Comparison of ENCODE assay signal across 24 cellular contexts in genomic region chr2:46973687-46974086, GRCh38. TPM values are rescaled to one million over a fixed set of nuclear protein-coding genes. Genes with fewer than 3 reads are reported as not detected.
A peak's percentile ranks its signal among the peaks of the same experiment; 100 is the strongest.
DNase-seq lines count a peak whose midpoint lies in the region; ATAC-seq and TF ChIP-seq lines count a peak whose summit lies in the region.
"Had no signal": no experiment of that assay in that cellular context is flagged by ENCODE, and none has a peak within 500 bp of the region (broad histone marks: within the 10 kb centered on the region; RNA-seq: fewer than 3 reads in every experiment).

No MANE protein-coding gene starts in this region.

- no peaks in the 10 kb centered on the region for H3F3A ChIP-seq in neural progenitor cell (ENCODE audit: low read depth)

- H3K27ac Mint-ChIP-seq in HFFc6 (0 out of 2 replicates have a peak overlapping the region, but pooled peaks have one; percentile 49), T-helper 17 cell (peak overlapping the region; percentile 67), neural progenitor cell (peak overlapping the region; percentile 42), endothelial cell (ENCODE audit: unreplicated experiment) (no peak overlapping the region)
- H3K27ac Mint-ChIP-seq: activated naive CD8-positive, alpha-beta T cell treated with anti-CD3 and anti-CD28 coated beads, Interleukin-2, amount 50 U/mL, for 24 hours; endodermal cell had no signal

- peak overlapping the region; percentile 8; the same call in 1 of the 2 replicates for H3K9ac ChIP-seq in BLaER1
- no peak overlapping the region for H3K9ac ChIP-seq in neural progenitor cell

- H3K4me2 ChIP-seq in BLaER1 (peak overlapping the region; percentile 90), neural progenitor cell (no peak overlapping the region)

- no peak overlapping the region for H2AFZ ChIP-seq in neural progenitor cell (replicated peaks)

- peaks cover 68% of the 10 kb centered on the region for H4K20me1 ChIP-seq in BLaER1
- H4K20me1 ChIP-seq in neural progenitor cell (ENCODE audit: low read depth) = no peaks in the 10 kb centered on the region

- no peak for ATAC-seq in T-helper 17 cell
- ATAC-seq: activated naive CD8-positive, alpha-beta T cell treated with anti-CD3 and anti-CD28 coated beads, Interleukin-2, amount 50 U/mL, for 24 hours; activated T-cell treated with anti-CD3 and anti-CD28 coated beads, Interleukin-2, amount 50 U/mL, for 4 hours; esophagus mucosa; left lung; right cardiac atrium had no signal

- no peaks in the 10 kb centered on the region for H3K9me3 Mint-ChIP-seq in HFFc6
- no peaks in the 10 kb centered on the region for H3K9me3 Mint-ChIP-seq in neural progenitor cell
- H3K9me3 Mint-ChIP-seq in endothelial cell (ENCODE audit: unreplicated experiment) = no peaks in the 10 kb centered on the region
- H3K9me3 Mint-ChIP-seq: activated CD4-positive, alpha-beta T cell treated with anti-CD3 and anti-CD28 coated beads, Interleukin-2, amount 10 ng/mL, durations not matched to agents 24 days and 14 days; activated naive CD8-positive, alpha-beta T cell treated with anti-CD3 and anti-CD28 coated beads, Interleukin-2, amount 50 U/mL, for 24 hours; activated T-cell treated with anti-CD3 and anti-CD28 coated beads, Interleukin-2, amount 50 U/mL, for 4 hours had no signal

- H3K4me3 Mint-ChIP-seq in HFFc6 = no peak overlapping the region
- H3K4me3 Mint-ChIP-seq in T-helper 17 cell = no peak overlapping the region
- H3K4me3 Mint-ChIP-seq in neural progenitor cell = no peak overlapping the region
- H3K4me3 Mint-ChIP-seq in endothelial cell (ENCODE audit: unreplicated experiment) = no peak overlapping the region
- H3K4me3 Mint-ChIP-seq: activated CD4-positive, alpha-beta T cell treated with anti-CD3 and anti-CD28 coated beads, Interleukin-2, amount 10 ng/mL, durations not matched to agents 24 days and 14 days; activated naive CD8-positive, alpha-beta T cell treated with anti-CD3 and anti-CD28 coated beads, Interleukin-2, amount 50 U/mL, for 24 hours; activated T-cell treated with anti-CD3 and anti-CD28 coated beads, Interleukin-2, amount 50 U/mL, for 4 hours; endodermal cell had no signal

- H3K9me3 ChIP-seq in BLaER1 (no peaks in the 10 kb centered on the region), T-helper 17 cell (ENCODE audit: control insufficient read depth, low read length, poor library complexity, severe bottlenecking) (no peaks in the 10 kb centered on the region), neural progenitor cell (ENCODE audit: low read depth) (no peaks in the 10 kb centered on the region), SJCRH30 (replicated peaks) (no peaks in the 10 kb centered on the region)
- H3K9me3 ChIP-seq: left lung, Peyer's patch, tibial nerve had no signal

- TF ChIP-seq CTCF in HFFc6 (IDR thresholded peaks at IDR 0.05) = no peak
- TF ChIP-seq CTCF in neural progenitor cell (IDR thresholded peaks at IDR 0.05) = no peak
- TF ChIP-seq CTCF in endothelial cell (IDR thresholded peaks at IDR 0.05; ENCODE audit: unreplicated experiment) = no peak

- peaks cover 26% of the 10 kb centered on the region for H3K36me3 Mint-ChIP-seq in HFFc6 (ENCODE audit: low read depth)
- H3K36me3 Mint-ChIP-seq in T-helper 17 cell (ENCODE audit: low read depth) = peaks cover 3% of the 10 kb centered on the region
- peaks cover 8% of the 10 kb centered on the region for H3K36me3 Mint-ChIP-seq in neural progenitor cell
- peaks cover under 1% of the 10 kb centered on the region for H3K36me3 Mint-ChIP-seq in endothelial cell (ENCODE audit: low read depth, unreplicated experiment)

- H3K79me2 ChIP-seq in neural progenitor cell (ENCODE audit: low read depth) = no peaks in the 10 kb centered on the region

- H3K27ac ChIP-seq in BLaER1 (peak overlapping the region; percentile 44), neural progenitor cell (no peak overlapping the region), SJCRH30 (no peak overlapping the region)
- H3K27ac ChIP-seq: C4-2B, left lung, Peyer's patch, tibial nerve had no signal

- H3K36me3 ChIP-seq in BLaER1 = peaks cover 84% of the 10 kb centered on the region
- H3K36me3 ChIP-seq in neural progenitor cell = no peaks in the 10 kb centered on the region
- 0 out of 2 replicates have a peak, but pooled peaks cover under 1% of the 10 kb centered on the region for H3K36me3 ChIP-seq in SJCRH30

- H3K4me3 ChIP-seq in BLaER1 (no peak overlapping the region), neural progenitor cell (no peak overlapping the region), SJCRH30 (no peak overlapping the region)
- H3K4me3 ChIP-seq: left lung, Peyer's patch, tibial nerve had no signal

- H3K4me1 Mint-ChIP-seq in HFFc6 (ENCODE audit: low read depth) = peaks cover 26% of the 10 kb centered on the region
- peaks cover 39% of the 10 kb centered on the region for H3K4me1 Mint-ChIP-seq in T-helper 17 cell
- peaks cover 5% of the 10 kb centered on the region for H3K4me1 Mint-ChIP-seq in neural progenitor cell
- peaks cover 10% of the 10 kb centered on the region for H3K4me1 Mint-ChIP-seq in endothelial cell (ENCODE audit: unreplicated experiment)
- H3K4me1 Mint-ChIP-seq: endodermal cell had no signal

- H3K27me3 ChIP-seq in BLaER1 = no peaks in the 10 kb centered on the region
- no peaks in the 10 kb centered on the region for H3K27me3 ChIP-seq in neural progenitor cell
- H3K27me3 ChIP-seq in SJCRH30 = no peaks in the 10 kb centered on the region
- H3K27me3 ChIP-seq: left lung, Peyer's patch, tibial nerve had no signal

- peaks cover 4% of the 10 kb centered on the region for H3K27me3 Mint-ChIP-seq in HFFc6 (ENCODE audit: insufficient read depth)
- H3K27me3 Mint-ChIP-seq in T-helper 17 cell = no peaks in the 10 kb centered on the region
- peaks cover 11% of the 10 kb centered on the region for H3K27me3 Mint-ChIP-seq in neural progenitor cell (ENCODE audit: insufficient read depth, low read depth)
- H3K27me3 Mint-ChIP-seq in endothelial cell (ENCODE audit: unreplicated experiment) = peaks cover 7% of the 10 kb centered on the region
- H3K27me3 Mint-ChIP-seq: activated CD4-positive, alpha-beta T cell treated with anti-CD3 and anti-CD28 coated beads, Interleukin-2, amount 10 ng/mL, durations not matched to agents 24 days and 14 days; activated naive CD8-positive, alpha-beta T cell treated with anti-CD3 and anti-CD28 coated beads, Interleukin-2, amount 50 U/mL, for 24 hours had no signal

- DNase-seq in HFFc6 = no peak
- no peak for DNase-seq in T-helper 17 cell
- no peak for DNase-seq in neural progenitor cell (ENCODE audit: low spot score)
- DNase-seq in endothelial cell (ENCODE audit: low spot score) = no peak
- DNase-seq in SJCRH30 = no peak
- DNase-seq in GF-D8 (lab: John Stamatoyannopoulos, UW) = no peak
- DNase-seq: activated CD4-positive, alpha-beta T cell treated with anti-CD3 and anti-CD28 coated beads, Interleukin-2, amount 10 ng/mL, durations not matched to agents 24 days and 14 days; activated gamma-delta T cell treated with Interleukin-2 at 50 U/mL for 16 hours; activated naive CD8-positive, alpha-beta T cell treated with anti-CD3 and anti-CD28 coated beads, Interleukin-2, amount 50 U/mL, for 24 hours; activated T-cell treated with anti-CD3 and anti-CD28 coated beads, Interleukin-2, amount 50 U/mL, for 4 hours; DMS79 treated with DMSO at 0.1 percent for 48 hours; endodermal cell; NCI-H1105; NCI-H2029; NCI-H510A treated with DMSO at 0.1 percent for 48 hours; Peyer's patch; stimulated activated CD8-positive, alpha-beta memory T cell treated with anti-CD3 and anti-CD28 coated beads, Interleukin-4, amount 100 ng/mL, for 48 hours; T1000 had no signal

- H3K4me1 ChIP-seq in BLaER1 = peaks cover 99% of the 10 kb centered on the region
- no peaks in the 10 kb centered on the region for H3K4me1 ChIP-seq in neural progenitor cell
- no peaks in the 10 kb centered on the region for H3K4me1 ChIP-seq in SJCRH30

RNA-seq across cellular contexts. Expression of gene TTC7A, which starts 32.7 kb away (rescaled TPM):
- 10 to 100 TPM; 17.6 to 27.7 (median 23.2) TPM for total RNA-seq in HFFc6 (2021; fragmentation: NEBNext Ultra II Directional; extraction: Animal tissue kit (Norgen Biotek cat#: 25700))
- 10 to 100 TPM; 56.3 to 63.0 TPM for total RNA-seq in T-helper 17 cell
- total RNA-seq in neural progenitor cell (ENCODE audit: low replicate concordance) = 15.5 and 16.5 TPM in 2 replicates
- 10.8 TPM for total RNA-seq in endothelial cell (ENCODE audit: unreplicated experiment)
- total RNA-seq in SJCRH30 (2014; rRNA removed; shearing (Covaris generic)) = 9.1 and 10.4 TPM in 2 replicates

RNA-seq across cellular contexts. Expression of gene MCFD2, which starts 58.1 kb away (rescaled TPM):
- total RNA-seq in HFFc6 (2021; fragmentation: NEBNext Ultra II Directional; extraction: Animal tissue kit (Norgen Biotek cat#: 25700)) = 100 to 1,000 TPM; 379 to 441 (median 410) TPM
- total RNA-seq in T-helper 17 cell (10 to 100 TPM; 29.0 to 41.9 TPM), neural progenitor cell (ENCODE audit: low replicate concordance) (90.1 and 111 TPM in 2 replicates), endothelial cell (ENCODE audit: unreplicated experiment) (121 TPM)
- total RNA-seq in SJCRH30 (2014; rRNA removed; shearing (Covaris generic)) = 109 and 113 TPM in 2 replicates
